In genomic region chr5:61665939-61666621, GRCh38 we compare ENCODE assay signal across 1 cellular context.
TF ChIP-seq lines count a peak whose summit lies in the region.

No MANE protein-coding gene starts in this region.

TF ChIP-seq in H1, 55 proteins besides CTCF, POLR2A, EP300 and RAD21 (continued from another document):
- TF ChIP-seq MAFK (IDR thresholded peaks at IDR 0.05; ENCODE audit: low read depth, low read length) (no peak), EGR1 (IDR thresholded peaks at IDR 0.05; ENCODE audit: borderline replicate concordance, low read depth, low read length) (no peak), BACH1 (IDR thresholded peaks at IDR 0.05; ENCODE audit: low read length) (no peak)
